In genomic region chr14:64338616-64339316, GRCh38 we compare ENCODE assay signal across 8 cellular contexts. TPM values are rescaled to one million over a fixed set of nuclear protein-coding genes. Genes with fewer than 3 reads are reported as not detected.
DNase-seq lines count a peak whose midpoint lies in the region; ATAC-seq and TF ChIP-seq lines count a peak whose summit lies in the region.

No MANE protein-coding gene starts in this region.

- H3K4me3 ChIP-seq in KMS-11 (IDR thresholded peaks at IDR 0.05; ENCODE audit: insufficient read depth, low read depth, low read length) (no peak overlapping the region), Panc1 (ENCODE audit: low read depth in 2 of 2, low read length in 2 of 2) (peak overlapping the region; percentile 78), esophagus squamous epithelium (peak overlapping the region; percentile 53 to 84 (median 71))

- H3K27ac Mint-ChIP-seq in activated T-cell treated with anti-CD3 and anti-CD28 coated beads, Interleukin-2, amount 50 U/mL, for 72 hours = peak overlapping the region; percentile 87

- H3K79me2 ChIP-seq in KMS-11 (ENCODE audit: insufficient read depth, low read depth) = no peaks in the 10 kb centered on the region

- peak; percentile 87 for ATAC-seq in GM21786 (IDR thresholded peaks at IDR 0.05; ENCODE audit: unreplicated experiment)
- ATAC-seq in Panc1 = peak; percentile 96
- peak; percentile 83 to 86 for ATAC-seq in activated T-cell treated with anti-CD3 and anti-CD28 coated beads, Interleukin-2, amount 50 U/mL, for 72 hours (replicated peaks in 1 of 2)

- H3K9me3 Mint-ChIP-seq in activated T-cell treated with anti-CD3 and anti-CD28 coated beads, Interleukin-2, amount 50 U/mL, for 72 hours = peaks cover 2 to 3% of the 10 kb centered on the region in 2 donors

- no peaks in the 10 kb centered on the region for H3K27me3 Mint-ChIP-seq in activated T-cell treated with anti-CD3 and anti-CD28 coated beads, Interleukin-2, amount 50 U/mL, for 72 hours (ENCODE audit: low read depth)

- H3K36me3 ChIP-seq in KMS-11 (ENCODE audit: insufficient read depth) (no peaks in the 10 kb centered on the region), Panc1 (ENCODE audit: control insufficient read depth, insufficient read depth, low read length) (no peaks in the 10 kb centered on the region; the same call in 1 of the 2 replicates), esophagus squamous epithelium (no peaks in the 10 kb centered on the region)

- peak overlapping the region; percentile 50 for H3K4me2 ChIP-seq in KMS-11

- in situ Hi-C loops in Panc1 (cut with HindIII; ENCODE audit: low pct_unique_long_range_greater_than_20kb, low sequenced_read_pairs) = no loop called here

- H3K9ac ChIP-seq in KMS-11 = peak overlapping the region; percentile 50; the same call in 1 of the 2 replicates

- H3K9me3 ChIP-seq in Panc1 (ENCODE audit: control insufficient read depth, insufficient read depth, low read depth, low read length) = peaks cover 8% of the 10 kb centered on the region
- H3K9me3 ChIP-seq in esophagus squamous epithelium = peaks cover 0 to 14% (median 0%) of the 10 kb centered on the region in 3 donors

- peak overlapping the region; percentile 77 to 96 for H3K4me3 Mint-ChIP-seq in activated T-cell treated with anti-CD3 and anti-CD28 coated beads, Interleukin-2, amount 50 U/mL, for 72 hours

- H3K27ac ChIP-seq in KMS-11 (peak overlapping the region; percentile 34; the same call in 1 of the 2 replicates), Panc1 (ENCODE audit: low read length) (peak overlapping the region; percentile 92), esophagus squamous epithelium (peak overlapping the region; percentile 84 to 94 (median 88))

- DNase-seq in DMS79 treated with DMSO at 0.1 percent for 48 hours (lab: John Stamatoyannopoulos, UW) (peak; percentile 100), Panc1 (ENCODE audit: low read depth, low spot score) (peak; percentile 71), esophagus squamous epithelium (lab: John Stamatoyannopoulos, UW) (peak; percentile 79), myocyte (ENCODE audit: low read depth) (peak; percentile 97)
- DNase-seq in activated T-cell treated with anti-CD3 and anti-CD28 coated beads, Interleukin-2, amount 50 U/mL, for 72 hours = peak; percentile 81 to 88
- peak; percentile 78 to 81 for DNase-seq in stimulated activated CD8-positive, alpha-beta memory T cell treated with anti-CD3 and anti-CD28 coated beads, Interleukin-7, amount 100 ng/mL, for 4 hours (ENCODE audit: low read depth in 2 of 2)

- POLR2A ChIA-PET in Panc1 (lab: Charles Lee) = interaction anchor here (0.6 kb wide), 1 partner anchor 146 kb away, joined by 4 read pairs; no protein-coding TSS in a partner anchor

- H4K20me1 ChIP-seq in KMS-11 (ENCODE audit: insufficient read depth) = no peaks in the 10 kb centered on the region

- BruUV-seq in Panc1 (replicated peaks; lab: Mats Ljungman, UMichigan) = no TSS peak

- peaks cover 11% of the 10 kb centered on the region for H3K4me1 Mint-ChIP-seq in activated T-cell treated with anti-CD3 and anti-CD28 coated beads, Interleukin-2, amount 50 U/mL, for 72 hours (ENCODE audit: low read depth)

- peak overlapping the region; percentile 72 for H2AFZ ChIP-seq in KMS-11 (ENCODE audit: low read depth)

- H3K4me1 ChIP-seq in KMS-11 (ENCODE audit: low read depth, poor library complexity, severe bottlenecking) (peaks cover 18% of the 10 kb centered on the region), Panc1 (ENCODE audit: control insufficient read depth, insufficient read depth, low read length) (peaks cover 9% of the 10 kb centered on the region), esophagus squamous epithelium (peaks cover 4 to 21% (median 4%) of the 10 kb centered on the region in 3 donors)

- 0 to 4% methylated on average over 22 to 25 of the region's 49 CpGs for WGBS in esophagus squamous epithelium, 2 donors

- peaks cover 4 to 9% of the 10 kb centered on the region in 2 donors for H3K36me3 Mint-ChIP-seq in activated T-cell treated with anti-CD3 and anti-CD28 coated beads, Interleukin-2, amount 50 U/mL, for 72 hours (ENCODE audit: insufficient read depth in 2 of 2)

- intact Hi-C loops in Panc1 (cut with micrococcal nuclease; ENCODE audit: unreplicated experiment) (no loop called here), esophagus squamous epithelium (cut with DNase I) (no loop called here)

- CTCF ChIA-PET in Panc1 (lab: Charles Lee) = no interaction called here

- H3K27me3 ChIP-seq in KMS-11 (ENCODE audit: insufficient read depth, low read depth) (no peaks in the 10 kb centered on the region), Panc1 (ENCODE audit: control insufficient read depth, insufficient read depth, low read length) (no peaks in the 10 kb centered on the region), esophagus squamous epithelium (no peaks in the 10 kb centered on the region)

- peak in 3 of 4 donors; percentile 43 to 74 (median 74) for TF ChIP-seq POLR2A in esophagus squamous epithelium (IDR thresholded peaks at IDR 0.05)

- TF ChIP-seq CTCF in KMS-11 (conservative IDR thresholded peaks at IDR 0.05; ENCODE audit: low read depth, low read length) = no peak
- TF ChIP-seq CTCF in Panc1 (IDR thresholded peaks at IDR 0.05) = no peak
- TF ChIP-seq CTCF in esophagus squamous epithelium (IDR thresholded peaks at IDR 0.05) = peak in 1 of 6 experiments; percentile 8

RNA-seq across cellular contexts. Expression of gene ESR2, which starts 44.6 kb away (rescaled TPM):
- not detected for total RNA-seq in Panc1 (2021; ENCODE audit: unreplicated experiment)
- 0.06 TPM for polyA plus RNA-seq in Panc1 (2012; ENCODE audit: insufficient read length)
- 1 to 10 TPM in 1 of 2 donors, under 1 TPM in 1; 0.23 to 1.0 TPM for total RNA-seq in activated T-cell treated with anti-CD3 and anti-CD28 coated beads, Interleukin-2, amount 50 U/mL, for 72 hours
- total RNA-seq in esophagus squamous epithelium = 1 to 10 TPM in 1 of 4 donors, under 1 TPM in 2, not detected in 1; 0.29 to 2.7 (median 0.31) TPM
- 0.16 and 0.43 TPM in 2 replicates for total RNA-seq in myocyte
- 0.01 TPM for polyA plus RNA-seq in myocyte (2012)

RNA-seq across cellular contexts. Expression of gene MTHFD1, which starts 49.4 kb away (rescaled TPM):
- 141 TPM for total RNA-seq in Panc1 (2021; ENCODE audit: unreplicated experiment)
- polyA plus RNA-seq in Panc1 (2012; ENCODE audit: insufficient read length) = 55.9 TPM
- total RNA-seq in activated T-cell treated with anti-CD3 and anti-CD28 coated beads, Interleukin-2, amount 50 U/mL, for 72 hours = 100 to 1,000 TPM; 123 to 164 TPM
- 10 to 100 TPM; 27.6 to 66.0 (median 53.8) TPM for total RNA-seq in esophagus squamous epithelium
- total RNA-seq in myocyte = 37.3 and 49.0 TPM in 2 replicates
- 58.4 TPM for polyA plus RNA-seq in myocyte (2012)

Comparison
In these comparisons a context has a peak if more than half of its experiments do, and no peak if none do; other contexts are left out.
1. H3K27ac ChIP-seq: peak in every context shown above with its lines; median percentile 92 in Panc1; 88 in esophagus squamous epithelium; 34 in KMS-11.